10 cellular contexts compared by ENCODE assay signal in genomic region chrX:115949900-115950822, GRCh38.
DNase-seq lines count a peak whose midpoint lies in the region; ATAC-seq and TF ChIP-seq lines count a peak whose summit lies in the region.
"Had no signal": no experiment of that assay in that cellular context is flagged by ENCODE, and none has a peak within 500 bp of the region (broad histone marks: within the 10 kb centered on the region; RNA-seq: fewer than 3 reads in every experiment).

No MANE protein-coding gene starts in this region.

- no peaks in the 10 kb centered on the region for H3K9me3 ChIP-seq in HEK293 (ENCODE audit: control insufficient read depth, insufficient read depth, low read depth, low read length)
- H3K9me3 ChIP-seq: testis had no signal

- intact Hi-C loops in sciatic nerve (cut with DNase I) = no loop called here

- no peak overlapping the region for H3K27ac ChIP-seq in HEK293 (ENCODE audit: extremely low read depth, low read depth, low read length)
- H3K27ac ChIP-seq: testis had no signal

- no peaks in the 10 kb centered on the region for H3K4me1 ChIP-seq in HEK293 (ENCODE audit: control insufficient read depth, insufficient read depth, low read length)
- H3K4me1 ChIP-seq: testis had no signal

- peak; percentile 99 for TF ChIP-seq CTCF in HEK293 (tag by site-specific recombination; IDR thresholded peaks at IDR 0.05)

- CTCF ChIA-PET in HEK293 (lab: Yijun Ruan, JAX) = no interaction called here

- ATAC-seq in sciatic nerve (peak; percentile 85), GM21723 (IDR thresholded peaks at IDR 0.05; ENCODE audit: unreplicated experiment) (no peak)

- peaks cover 0 to 4% of the 10 kb centered on the region in 2 experiments; a peak in 1 of 3 replicates for H3K36me3 ChIP-seq in HEK293 (ENCODE audit: control insufficient read depth in 2 of 2, insufficient read depth in 1 of 2, low read length in 2 of 2)

- POLR2A ChIA-PET in HEK293 (lab: Yijun Ruan, JAX) = no interaction called here

- H3K4me3 ChIP-seq in HEK293 (ENCODE audit: low read depth, low read length) = no peak overlapping the region
- H3K4me3 ChIP-seq: testis had no signal

- DNase-seq in NCI-H2171 treated with DMSO at 0.1 percent for 48 hours (lab: John Stamatoyannopoulos, UW) = peak; percentile 72
- DNase-seq in cerebellum (ENCODE audit: low spot score) = peak; percentile 67
- DNase-seq in sciatic nerve (ENCODE audit: low spot score) = peak; percentile 81
- DNase-seq in dedifferentiated amniotic fluid mesenchymal stem cell (ENCODE audit: extremely low spot score) = no peak
- no peak for DNase-seq in activated CD4-positive, alpha-beta T cell treated with anti-CD3 and anti-CD28 coated beads, Interleukin-2, amount 50 U/mL, for 48 hours
- DNase-seq: dermis blood vessel endothelial cell, OCI-M1, testis had no signal

TF ChIP-seq in HEK293, 187 proteins besides CTCF, POLR2A, EP300 and RAD21 (continues in another document):
- no peak for TF ChIP-seq ZNF302 (tag by site-specific recombination; IDR thresholded peaks at IDR 0.05; ENCODE audit: low read depth)
- TF ChIP-seq SETDB1 (IDR thresholded peaks at IDR 0.05; ENCODE audit: insufficient read length, low read length) = no peak
- no peak for TF ChIP-seq ZNF837 (tag by site-specific recombination; IDR thresholded peaks at IDR 0.05)
- TF ChIP-seq ZBTB17 (tag by site-specific recombination; IDR thresholded peaks at IDR 0.05) = peak; percentile 65
- no peak for TF ChIP-seq ZNF114 (tag by site-specific recombination; IDR thresholded peaks at IDR 0.05)
- TF ChIP-seq KLF7 (tag by site-specific recombination; IDR thresholded peaks at IDR 0.05; ENCODE audit: borderline replicate concordance) = 0 out of 2 replicates have a peak, but pooled peaks have one; percentile 54
- peak; percentile 77 for TF ChIP-seq SP3 (tag by site-specific recombination; IDR thresholded peaks at IDR 0.05)
- TF ChIP-seq PATZ1 (tag by site-specific recombination; IDR thresholded peaks at IDR 0.05) = peak; percentile 52; the same call in 1 of the 2 replicates
- peak; percentile 100 for TF ChIP-seq ZNF654 (tag by site-specific recombination; IDR thresholded peaks at IDR 0.05; ENCODE audit: low read depth)
- TF ChIP-seq ZNF843 (tag by site-specific recombination; IDR thresholded peaks at IDR 0.05) = peak; percentile 43
- TF ChIP-seq ZNF571 (tag by site-specific recombination; IDR thresholded peaks at IDR 0.05) = no peak
- TF ChIP-seq ZNF10 (tag by site-specific recombination; IDR thresholded peaks at IDR 0.05) = no peak
- TF ChIP-seq GLI2 (tag by site-specific recombination; IDR thresholded peaks at IDR 0.05; ENCODE audit: borderline replicate concordance, low read depth) = no peak
- TF ChIP-seq ZNF37A (tag by site-specific recombination; IDR thresholded peaks at IDR 0.05) = no peak
- no peak for TF ChIP-seq ZNF513 (tag by site-specific recombination; IDR thresholded peaks at IDR 0.05)
- TF ChIP-seq ZBTB1 (tag by site-specific recombination; IDR thresholded peaks at IDR 0.05) = peak; percentile 60; the same call in 1 of the 2 replicates
- TF ChIP-seq ZNF518A (tag by site-specific recombination; conservative IDR thresholded peaks at IDR 0.05; ENCODE audit: low read depth) = no peak
- TF ChIP-seq ZNF704 (tag by site-specific recombination; IDR thresholded peaks at IDR 0.05) = no peak
- TF ChIP-seq ZNF658 (tag by site-specific recombination; IDR thresholded peaks at IDR 0.05) = no peak
- no peak; the same call in none of the 2 replicates for TF ChIP-seq ZNF610 (tag by site-specific recombination; IDR thresholded peaks at IDR 0.05; ENCODE audit: borderline replicate concordance)
- TF ChIP-seq ZXDB (tag by site-specific recombination; IDR thresholded peaks at IDR 0.05) = peak; percentile 85; the same call in 1 of the 2 replicates
- no peak for TF ChIP-seq ZNF416 (tag by site-specific recombination; IDR thresholded peaks at IDR 0.05)
- TF ChIP-seq ZNF701 (tag by site-specific recombination; IDR thresholded peaks at IDR 0.05) = no peak
- no peak for TF ChIP-seq ZNF174 (tag by site-specific recombination; IDR thresholded peaks at IDR 0.05)
- peak; percentile 26; the same call in 1 of the 2 replicates for TF ChIP-seq ZNF660 (tag by site-specific recombination; IDR thresholded peaks at IDR 0.05)
- TF ChIP-seq EGR2 (tag by site-specific recombination; IDR thresholded peaks at IDR 0.05; ENCODE audit: low read depth) = no peak
- no peak for TF ChIP-seq ZNF426 (tag by site-specific recombination; IDR thresholded peaks at IDR 0.05)

Comparison
In these comparisons a context has a peak if more than half of its experiments do, and no peak if none do; other contexts are left out.
1. DNase-seq: peak in NCI-H2171 treated with DMSO at 0.1 percent for 48 hours (single experiment), cerebellum (single experiment) and sciatic nerve (single experiment); none in dedifferentiated amniotic fluid mesenchymal stem cell (single experiment) and activated CD4-positive, alpha-beta T cell treated with anti-CD3 and anti-CD28 coated beads, Interleukin-2, amount 50 U/mL, for 48 hours (0 of 2).